Comparison of ENCODE assay signal across 1 cellular context in genomic region chr17:31489295-31490018, GRCh38.
TF ChIP-seq lines count a peak whose summit lies in the region.

No MANE protein-coding gene starts in this region.

TF ChIP-seq in HepG2, 621 proteins besides CTCF, POLR2A, EP300 and RAD21 (continued from another document and continues in another):
- TF ChIP-seq KIAA2018 (CRISPR knock-in tag; IDR thresholded peaks at IDR 0.05; ENCODE audit: borderline replicate concordance) (no peak), PAF1 (CRISPR knock-in tag; IDR thresholded peaks at IDR 0.05) (no peak), HDAC2 (CRISPR knock-in tag; IDR thresholded peaks at IDR 0.05) (peak; percentile 44; the same call in 1 of the 2 replicates), ARNT (IDR thresholded peaks at IDR 0.05) (no peak), ZNF225 (CRISPR knock-in tag; IDR thresholded peaks at IDR 0.05) (no peak), PAX8 (CRISPR knock-in tag; IDR thresholded peaks at IDR 0.05; ENCODE audit: borderline replicate concordance) (no peak), TBX2 (CRISPR knock-in tag; IDR thresholded peaks at IDR 0.05; ENCODE audit: borderline replicate concordance) (no peak), MIER3 (CRISPR knock-in tag; IDR thresholded peaks at IDR 0.05; ENCODE audit: borderline replicate concordance) (no peak), MED13 (CRISPR knock-in tag; IDR thresholded peaks at IDR 0.05) (0 out of 2 replicates have a peak, but pooled peaks have one; percentile 31), THAP9 (CRISPR knock-in tag; IDR thresholded peaks at IDR 0.05; ENCODE audit: borderline replicate concordance) (no peak; the same call in 1 of the 2 replicates), PHF8 (CRISPR knock-in tag; IDR thresholded peaks at IDR 0.05) (0 out of 2 replicates have a peak, but pooled peaks have one; percentile 21), NR2C2 (CRISPR knock-in tag; IDR thresholded peaks at IDR 0.05; ENCODE audit: borderline replicate concordance) (peak; percentile 84), ZNF629 (CRISPR knock-in tag; conservative IDR thresholded peaks at IDR 0.05) (no peak), PAWR (CRISPR knock-in tag; IDR thresholded peaks at IDR 0.05; ENCODE audit: borderline replicate concordance) (no peak), RNF2 (conservative IDR thresholded peaks at IDR 0.05; ENCODE audit: low read depth) (no peak), REL (CRISPR knock-in tag; conservative IDR thresholded peaks at IDR 0.05) (no peak), BCLAF1 (IDR thresholded peaks at IDR 0.05) (no peak), ZBTB14 (CRISPR knock-in tag; IDR thresholded peaks at IDR 0.05) (no peak), HNF4G (IDR thresholded peaks at IDR 0.05; ENCODE audit: borderline replicate concordance, low read depth, low read length) (peak; percentile 81), HNF4G (CRISPR knock-in tag; IDR thresholded peaks at IDR 0.05; ENCODE audit: borderline replicate concordance, low read depth) (no peak; the same call in 1 of the 2 replicates), ZFP36 (IDR thresholded peaks at IDR 0.05; ENCODE audit: borderline replicate concordance, low read depth, low read length, partially characterized antibody) (no peak), MXI1 (IDR thresholded peaks at IDR 0.05; ENCODE audit: borderline replicate concordance, low read depth, low read length) (peak; percentile 23; the same call in 1 of the 3 replicates), ZNF441 (CRISPR knock-in tag; IDR thresholded peaks at IDR 0.05; ENCODE audit: borderline replicate concordance) (no peak), ZNF362 (CRISPR knock-in tag; IDR thresholded peaks at IDR 0.05; ENCODE audit: borderline replicate concordance) (no peak), ZNF746 (CRISPR knock-in tag; IDR thresholded peaks at IDR 0.05) (no peak), ZNF142 (CRISPR knock-in tag; IDR thresholded peaks at IDR 0.05) (no peak), ZNF615 (CRISPR knock-in tag; IDR thresholded peaks at IDR 0.05; ENCODE audit: borderline replicate concordance) (no peak), PRMT3 (CRISPR knock-in tag; IDR thresholded peaks at IDR 0.05; ENCODE audit: borderline replicate concordance, low read depth) (no peak), POGK (CRISPR knock-in tag; conservative IDR thresholded peaks at IDR 0.05) (0 out of 2 replicates have a peak, but pooled peaks have one; percentile 50), NR2F6 (IDR thresholded peaks at IDR 0.05) (peak; percentile 90), NR2F6 (CRISPR knock-in tag; IDR thresholded peaks at IDR 0.05) (peak; percentile 93), BORCS8-MEF2B (CRISPR knock-in tag; IDR thresholded peaks at IDR 0.05) (no peak)
